15 cellular contexts compared by ENCODE assay signal in genomic region chr3:139117883-139118760, GRCh38.
"Had no signal": no experiment of that assay in that cellular context is flagged by ENCODE, and none has a peak within 500 bp of the region (broad histone marks: within the 10 kb centered on the region; RNA-seq: fewer than 3 reads in every experiment).

No MANE protein-coding gene starts in this region.

- H3K4me1 ChIP-seq: gastrocnemius medialis, tibial nerve had no signal

- DNase-seq: activated CD4-positive, alpha-beta T cell treated with anti-CD3 and anti-CD28 coated beads, Interleukin-2, amount 10 ng/mL, durations not matched to agents 7 days and 5 days; activated naive CD8-positive, alpha-beta T cell treated with anti-CD3 and anti-CD28 coated beads for 36 hours; activated T-cell treated with anti-CD3 and anti-CD28 coated beads for 4 hours; amniotic stem cell; dorsolateral prefrontal cortex; gastrocnemius medialis; heart right ventricle; left ventricle myocardium inferior; SK-N-SH; spleen; stimulated activated CD4-positive, alpha-beta T cell treated with anti-CD3 and anti-CD28 coated beads, Interleukin-4, amount 100 ng/mL, for 4 hours had no signal

- H3K27me3 ChIP-seq: dorsolateral prefrontal cortex, gastrocnemius medialis, heart right ventricle, spleen, tibial nerve had no signal

- H3K27ac ChIP-seq: cardiac muscle cell, dorsolateral prefrontal cortex, gastrocnemius medialis, heart right ventricle, left ventricle myocardium inferior, parathyroid adenoma, spleen, tibial nerve had no signal

- H3K36me3 ChIP-seq: cardiac muscle cell, gastrocnemius medialis, heart right ventricle, left ventricle myocardium inferior, spleen, tibial nerve had no signal

- ATAC-seq: gastrocnemius medialis, heart right ventricle, sciatic nerve had no signal

- H3K9me3 ChIP-seq: gastrocnemius medialis, heart right ventricle, left ventricle myocardium inferior, SK-N-SH, spleen, tibial nerve had no signal

- H3K4me3 ChIP-seq: cardiac muscle cell, dorsolateral prefrontal cortex, gastrocnemius medialis, heart right ventricle, left ventricle myocardium inferior, spleen, tibial nerve had no signal
